Comparison of ENCODE assay signal across 26 cellular contexts in the genomic region with DNA sequence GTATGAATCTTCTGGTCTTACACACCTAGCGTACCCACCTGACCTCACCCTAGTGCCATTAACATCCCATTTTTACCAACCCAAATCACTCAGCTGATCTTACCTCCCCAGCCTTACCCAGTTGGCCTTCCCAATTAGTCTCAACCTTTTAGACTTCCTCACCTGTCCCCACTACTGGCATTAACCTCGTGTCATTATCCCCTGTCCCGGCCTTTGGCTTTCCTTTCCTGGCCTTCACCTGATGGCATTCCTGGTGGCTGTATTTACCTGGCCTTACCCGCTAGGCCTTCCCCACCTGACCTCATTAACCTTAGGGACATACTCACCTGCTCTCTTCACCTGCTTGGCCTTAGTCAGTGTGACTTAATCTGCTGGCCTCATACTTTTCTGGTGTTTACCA.
"Had no signal": no experiment of that assay in that cellular context is flagged by ENCODE, and none has a peak within 500 bp of the region (broad histone marks: within the 10 kb centered on the region; RNA-seq: fewer than 3 reads in every experiment).

No MANE protein-coding gene starts in this region.

- H3K27ac Mint-ChIP-seq: dendritic cell treated with granulocyte-macrophage colony-stimulating factor and Interleukin-4, amounts not matched to agents 40 ng/mL and 50 ng/mL, for 4 days; effector memory CD8-positive, alpha-beta T cell; endodermal cell; mesothelial cell of epicardium; naive B cell; naive thymus-derived CD8-positive, alpha-beta T cell had no signal

- DNase-seq: cortex of kidney; effector CD8-positive, alpha-beta T cell; effector memory CD8-positive, alpha-beta T cell; endodermal cell; erythroblast; foreskin keratinocyte; glutamatergic neuron; head of caudate nucleus; heart right ventricle; hippocampal formation; left cardiac atrium; left ventricle myocardium superior; lower lobe of right lung; mesenchymal stem cell; mucosa of descending colon; naive B cell; naive thymus-derived CD8-positive, alpha-beta T cell had no signal

- H3K36me3 ChIP-seq: gastroesophageal sphincter, heart right ventricle, lower lobe of right lung had no signal

- H3K4me3 Mint-ChIP-seq: dendritic cell treated with granulocyte-macrophage colony-stimulating factor and Interleukin-4, amounts not matched to agents 40 ng/mL and 50 ng/mL, for 4 days; effector memory CD8-positive, alpha-beta T cell; endodermal cell; mesothelial cell of epicardium; naive B cell; naive thymus-derived CD8-positive, alpha-beta T cell had no signal

- H3K4me3 ChIP-seq: gastroesophageal sphincter, heart right ventricle, lower lobe of right lung, mucosa of descending colon had no signal

- H3K27me3 ChIP-seq: foreskin keratinocyte, gastroesophageal sphincter, heart right ventricle had no signal

- FAIRE-seq: colon, endometrium, frontal cortex, islet of Langerhans, keratinocyte had no signal

- H3K9me3 ChIP-seq: gastroesophageal sphincter, heart right ventricle, lower lobe of right lung, mucosa of descending colon had no signal

- H3K36me3 Mint-ChIP-seq: mesothelial cell of epicardium; naive B cell; naive thymus-derived CD8-positive, alpha-beta T cell had no signal

- H3K27ac ChIP-seq: epithelial cell of prostate, foreskin keratinocyte, gastroesophageal sphincter, heart right ventricle, lower lobe of right lung had no signal

- H3K4me1 ChIP-seq: foreskin keratinocyte, gastroesophageal sphincter, heart right ventricle had no signal

- H3K4me1 Mint-ChIP-seq: endodermal cell; mesothelial cell of epicardium; naive B cell; naive thymus-derived CD8-positive, alpha-beta T cell had no signal

- H3K9me3 Mint-ChIP-seq: dendritic cell treated with granulocyte-macrophage colony-stimulating factor and Interleukin-4, amounts not matched to agents 40 ng/mL and 50 ng/mL, for 4 days; endodermal cell had no signal

- H3K27me3 Mint-ChIP-seq: dendritic cell treated with granulocyte-macrophage colony-stimulating factor and Interleukin-4, amounts not matched to agents 40 ng/mL and 50 ng/mL, for 4 days; effector memory CD8-positive, alpha-beta T cell; naive B cell; naive thymus-derived CD8-positive, alpha-beta T cell had no signal

- ATAC-seq: effector memory CD8-positive, alpha-beta T cell; foreskin keratinocyte; gastroesophageal sphincter; heart right ventricle; left cardiac atrium; left ventricle myocardium superior; lower lobe of right lung; mucosa of descending colon; naive thymus-derived CD8-positive, alpha-beta T cell had no signal
